Comparison of ENCODE assay signal across 1 cellular context in genomic region chr16:50389900-50390896, GRCh38.
TF ChIP-seq lines count a peak whose summit lies in the region.

No MANE protein-coding gene starts in this region.

TF ChIP-seq in H1, 55 proteins besides CTCF, POLR2A, EP300 and RAD21 (continued from another document):
- TF ChIP-seq GABPA (IDR thresholded peaks at IDR 0.05; ENCODE audit: borderline replicate concordance, insufficient read depth, low read length) (no peak), USF2 (IDR thresholded peaks at IDR 0.05; ENCODE audit: low read length) (no peak), TBP (IDR thresholded peaks at IDR 0.05; ENCODE audit: low read depth, low read length) (no peak), SAP30 (IDR thresholded peaks at IDR 0.05; ENCODE audit: insufficient read depth, insufficient replicate concordance, low read length) (no peak), ZNF274 (IDR thresholded peaks at IDR 0.05; ENCODE audit: borderline replicate concordance, extremely low read depth, low read length) (no peak), E2F6 (IDR thresholded peaks at IDR 0.05) (no peak), CEBPB (IDR thresholded peaks at IDR 0.05; ENCODE audit: low read depth, low read length) (no peak), JUND (IDR thresholded peaks at IDR 0.05; ENCODE audit: low read length) (no peak), TCF12 (IDR thresholded peaks at IDR 0.05; ENCODE audit: low read depth, low read length) (no peak), CREB1 (IDR thresholded peaks at IDR 0.05) (no peak)
